9 cellular contexts compared by ENCODE assay signal in genomic region chr21:26167593-26167992, GRCh38. TPM values are rescaled to one million over a fixed set of nuclear protein-coding genes. Genes with fewer than 3 reads are reported as not detected.
DNase-seq lines count a peak whose midpoint lies in the region; ATAC-seq, FAIRE-seq and TF ChIP-seq lines count a peak whose summit lies in the region.
"Had no signal": no experiment of that assay in that cellular context is flagged by ENCODE, and none has a peak within 500 bp of the region (broad histone marks: within the 10 kb centered on the region; RNA-seq: fewer than 3 reads in every experiment).

No MANE protein-coding gene starts in this region.

- H3K56ac ChIP-seq in IMR-90 (ENCODE audit: extremely low read depth, insufficient read depth, low read length), result no peak overlapping the region; the same call in 1 of the 2 replicates

- H3K4me3 ChIP-seq in IMR-90 (ENCODE audit: insufficient read depth, low read depth, low read length), result no peak overlapping the region
- peak overlapping the region; percentile 39; the same call in 1 of the 2 replicates for H3K4me3 ChIP-seq in GM12878
- H3K4me3 ChIP-seq in left lung, result peak overlapping the region in 1 of 2 donors; percentile 90
- peak overlapping the region in 2 of 8 donors; percentile 95 to 98 for H3K4me3 ChIP-seq in spleen

- 0 out of 2 replicates have a peak overlapping the region, but pooled peaks have one; percentile 27 for H2AK5ac ChIP-seq in IMR-90 (ENCODE audit: low read depth, low read length)

- H2AFZ ChIP-seq in IMR-90 (replicated peaks; ENCODE audit: low read length, poor library complexity), result no peak overlapping the region
- no peak overlapping the region for H2AFZ ChIP-seq in GM12878 (ENCODE audit: control insufficient read depth, low read depth, low read length)

- H3K27ac ChIP-seq in IMR-90 (ENCODE audit: insufficient read depth, low read length) (no peak overlapping the region), GM12878 (ENCODE audit: control insufficient read depth, insufficient read depth) (no peak overlapping the region), left lung (peak overlapping the region; percentile 85 to 92), spleen (peak overlapping the region in 6 of 8 donors; percentile 81 to 89 (median 86))

- no peak overlapping the region; the same call in 1 of the 2 replicates for H4K5ac ChIP-seq in IMR-90 (ENCODE audit: low read depth, low read length)

- TF ChIP-seq POLR2A in IMR-90 (IDR thresholded peaks at IDR 0.05; ENCODE audit: low read depth, low read length) (no peak), GM12878 (IDR thresholded peaks at IDR 0.05; ENCODE audit: low read depth, low read length) (no peak), spleen (IDR thresholded peaks at IDR 0.05) (no peak), erythroblast (IDR thresholded peaks at IDR 0.05; ENCODE audit: low read length) (no peak)

- H3K14ac ChIP-seq in IMR-90 (replicated peaks; ENCODE audit: low read depth, low read length), result peak overlapping the region; percentile 37

- TF ChIP-seq EP300 in GM12878 (IDR thresholded peaks at IDR 0.05; ENCODE audit: borderline replicate concordance in 1 of 2, control insufficient read depth in 1 of 2, low read depth in 2 of 2, low read length in 2 of 2), result no peak

- H4K91ac ChIP-seq in IMR-90 (ENCODE audit: insufficient read depth, low read depth, low read length), result peak overlapping the region; percentile 43; the same call in 1 of the 2 replicates

- H3K9me3 ChIP-seq in IMR-90 (ENCODE audit: control insufficient read depth, insufficient read depth, low read length), result no peaks in the 10 kb centered on the region
- no peaks in the 10 kb centered on the region for H3K9me3 ChIP-seq in GM12878 (replicated peaks; ENCODE audit: control insufficient read depth, insufficient read depth, low read length)
- no peaks in the 10 kb centered on the region for H3K9me3 ChIP-seq in left lung
- no peaks in the 10 kb centered on the region for H3K9me3 ChIP-seq in spleen

- H3K79me2 ChIP-seq in GM12878 (ENCODE audit: control insufficient read depth, insufficient read depth, low read length), result peaks cover 39% of the 10 kb centered on the region

- whole genome bisulfite sequencing in IMR-90 (ENCODE audit: extremely low coverage in 2 of 2, insufficient read length in 1 of 2), 2 experiments, result 64% methylated on average over 5 of the region's 9 CpGs; no CpG with 5 or more reads in 1 of the 2 experiments
- whole genome bisulfite sequencing in GM12878 (ENCODE audit: insufficient coverage, insufficient replicate concordance, low lambda C conversion rate, missing lambda C conversion rate), result 31% methylated on average over 9 of the region's 9 CpGs
- WGBS in spleen, 5 donors, result 68 to 82% (median 76%) methylated on average over 9 of the region's 9 CpGs

- peaks cover 10% of the 10 kb centered on the region for H3K4me1 ChIP-seq in IMR-90 (ENCODE audit: control insufficient read depth, insufficient read depth, low read length)
- no peaks in the 10 kb centered on the region for H3K4me1 ChIP-seq in GM12878 (ENCODE audit: control insufficient read depth, insufficient read depth, low read length)
- peaks cover 12 to 59% of the 10 kb centered on the region in 2 donors for H3K4me1 ChIP-seq in left lung
- H3K4me1 ChIP-seq in spleen, result peaks cover 0 to 62% (median 42%) of the 10 kb centered on the region in 6 donors

- no peak overlapping the region for H3K18ac ChIP-seq in IMR-90 (ENCODE audit: low read depth, low read length)

- H3K9ac ChIP-seq in IMR-90 (ENCODE audit: low read depth, low read length) (0 out of 2 replicates have a peak overlapping the region, but pooled peaks have one; percentile 13), GM12878 (ENCODE audit: control insufficient read depth, insufficient read depth, low read length) (no peak overlapping the region)

- H4K20me1 ChIP-seq in IMR-90 (ENCODE audit: insufficient read depth, low read length) (peaks cover 24% of the 10 kb centered on the region), GM12878 (ENCODE audit: control insufficient read depth, insufficient read depth) (no peaks in the 10 kb centered on the region)

- SMC1A ChIA-PET in GM12878 (lab: Charles Lee; ENCODE audit: uncharacterized antibody, unreplicated experiment), result interaction anchor here (0.6 to 1.4 kb wide), 7 partner anchors 8 to 560 kb away, joined by 3 to 6 read pairs (median 3); no protein-coding TSS in a partner anchor

- TF ChIP-seq CTCF in IMR-90 (conservative IDR thresholded peaks at IDR 0.05; ENCODE audit: low read depth, low read length) (no peak), GM12878 (IDR thresholded peaks at IDR 0.05 in 2 of 3, conservative IDR thresholded peaks at IDR 0.05 in 1 of 3; ENCODE audit: control insufficient read depth in 2 of 3, extremely low read depth in 1 of 3, insufficient read depth in 1 of 3, low read depth in 3 of 3, low read length in 3 of 3) (no peak), left lung (IDR thresholded peaks at IDR 0.05) (no peak), spleen (IDR thresholded peaks at IDR 0.05 in 8 of 11, conservative IDR thresholded peaks at IDR 0.05 in 3 of 11) (no peak)

- intact Hi-C loops in IMR-90 (cut with micrococcal nuclease) (loop anchor here (5.0 kb wide), 3 partner anchors 430 to 560 kb away; partner anchors contain the start of gene MRPL39), GM12878 (cut with micrococcal nuclease; ENCODE audit: unreplicated experiment) (loop anchor here (5.0 to 10.0 kb wide), 3 partner anchors 270 to 563 kb away; partner anchors contain the start of genes ATP5PF, GABPA and MRPL39), left lung (cut with DNase I) (loop anchor here in 1 of 2 donors (5.0 kb wide), 1 partner anchor 275 kb away; no protein-coding TSS in a partner anchor), spleen (cut with DNase I; ENCODE audit: low total_unique reads) (loop anchor here (5.0 kb wide), 1 partner anchor 270 kb away; no protein-coding TSS in a partner anchor)

- DNase-seq in IMR-90 (no peak), GM12878 (ENCODE audit: low read depth, low spot score) (no peak), left lung (no peak), spleen (no peak), erythroblast (lab: John Stamatoyannopoulos, UW) (no peak), SW 1271 (lab: John Stamatoyannopoulos, UW) (no peak)
- no peak for DNase-seq in activated naive CD4-positive, alpha-beta T cell treated with Interleukin-2 at 50 U/mL for 16 hours
- DNase-seq: activated CD8-positive, alpha-beta T cell treated with anti-CD3 and anti-CD28 coated beads for 36 hours had no signal

- POLR2A ChIA-PET in IMR-90 (lab: Charles Lee; ENCODE audit: unreplicated experiment) (no interaction called here), GM12878 (lab: Charles Lee) (no interaction called here)

- ATAC-seq in IMR-90 (ENCODE audit: low read depth) (no peak), GM12878 (no peak), left lung (no peak)
- ATAC-seq: activated CD8-positive, alpha-beta T cell treated with anti-CD3 and anti-CD28 coated beads for 36 hours had no signal

- no peaks in the 10 kb centered on the region for H3K36me3 ChIP-seq in IMR-90 (ENCODE audit: control insufficient read depth, insufficient read depth, low read length)
- H3K36me3 ChIP-seq in GM12878 (ENCODE audit: control insufficient read depth in 2 of 2, insufficient read depth in 2 of 2, low read length in 1 of 2), result no peaks in the 10 kb centered on the region
- H3K36me3 ChIP-seq in left lung, result no peaks in the 10 kb centered on the region
- H3K36me3 ChIP-seq in spleen, result no peaks in the 10 kb centered on the region

- H3K9me1 ChIP-seq in IMR-90 (ENCODE audit: insufficient read depth, low read length), result peaks cover 6% of the 10 kb centered on the region

- peak overlapping the region; percentile 28; the same call in 1 of the 2 replicates for H3K4me2 ChIP-seq in IMR-90 (ENCODE audit: low read depth, low read length)
- H3K4me2 ChIP-seq in GM12878 (ENCODE audit: control insufficient read depth, insufficient read depth), result peak overlapping the region; percentile 47; the same call in 1 of the 2 replicates

- TF ChIP-seq RAD21 in IMR-90 (IDR thresholded peaks at IDR 0.05; ENCODE audit: low read length) (no peak), GM12878 (IDR thresholded peaks at IDR 0.05; ENCODE audit: insufficient read depth, low read depth, low read length) (no peak)

- CTCF ChIA-PET in IMR-90 (lab: Yijun Ruan, JAX) (interaction anchor here (0.5 to 1.6 kb wide), 2 partner anchors 133 to 544 kb away, joined by 3 to 5 read pairs; no protein-coding TSS in a partner anchor), GM12878 (lab: Yijun Ruan, JAX) (interaction anchor here (1.0 to 1.2 kb wide), 4 partner anchors 11 to 285 kb away, joined by 3 read pairs; no protein-coding TSS in a partner anchor)

- peak overlapping the region; percentile 14; the same call in 1 of the 2 replicates for H2BK120ac ChIP-seq in IMR-90 (ENCODE audit: low read depth, low read length)

- dilution Hi-C loops in IMR-90 (cut with HindIII; ENCODE audit: low sequenced_read_pairs, unreplicated experiment), result no loop called here

- H4K8ac ChIP-seq in IMR-90 (ENCODE audit: low read depth in 2 of 2, low read length in 2 of 2), result no peak overlapping the region; a peak in 1 of 4 replicates

- BruUV-seq in IMR-90 (replicated peaks; lab: Mats Ljungman, UMichigan) (no TSS peak), GM12878 (replicated peaks; lab: Mats Ljungman, UMichigan) (no TSS peak)

- RAD21 ChIA-PET in GM12878 (lab: Charles Lee; ENCODE audit: unreplicated experiment), result interaction anchor here (1.3 to 1.4 kb wide), 2 partner anchors 10 to 12 kb away, joined by 3 to 4 read pairs; no protein-coding TSS in a partner anchor

- no peak overlapping the region for H3K4ac ChIP-seq in IMR-90 (ENCODE audit: low read depth, low read length)

- H2BK5ac ChIP-seq in IMR-90 (ENCODE audit: low read depth, low read length, poor library complexity, severe bottlenecking), result no peak overlapping the region

- no peak for FAIRE-seq in GM12878 (lab: Jason Lieb, UNC)
- FAIRE-seq: bronchial epithelial cell had no signal

- no peak overlapping the region for H2AK9ac ChIP-seq in IMR-90 (replicated peaks; ENCODE audit: low read depth, low read length, poor library complexity)

- H3K27me3 ChIP-seq in IMR-90 (ENCODE audit: control insufficient read depth, insufficient read depth, low read length) (no peaks in the 10 kb centered on the region), GM12878 (replicated peaks in 1 of 2; ENCODE audit: control insufficient read depth in 2 of 2, insufficient read depth in 2 of 2, low read length in 1 of 2) (no peaks in the 10 kb centered on the region), left lung (no peaks in the 10 kb centered on the region), spleen (replicated peaks in 1 of 7) (peaks cover 0 to 22% (median 0%) of the 10 kb centered on the region in 7 donors)

- H2BK20ac ChIP-seq in IMR-90 (ENCODE audit: low read depth, low read length), result no peak overlapping the region

- 0 out of 2 replicates have a peak overlapping the region, but pooled peaks have one; percentile 29 for H3K23ac ChIP-seq in IMR-90 (ENCODE audit: low read depth, low read length)

- in situ Hi-C loops in IMR-90 (cut with MboI; ENCODE audit: low sequenced_read_pairs), result loop anchor here (5.0 kb wide), 1 partner anchor 280 kb away; no protein-coding TSS in a partner anchor
- in situ Hi-C loops in GM12878 (cut with MboI), result loop anchor here (10.0 kb wide), 1 partner anchor 563 kb away; the partner anchor contains the start of gene MRPL39

- H2BK15ac ChIP-seq in IMR-90 (ENCODE audit: low read depth, low read length), result no peak overlapping the region

- peaks cover 6 to 46% of the 10 kb centered on the region in 2 experiments; a peak in 2 of 4 replicates for H3K79me1 ChIP-seq in IMR-90 (ENCODE audit: low read depth in 1 of 2, low read length in 2 of 2)

RNA-seq across cellular contexts. Expression of gene APP, which starts 3.0 kb away (rescaled TPM):
- total RNA-seq in IMR-90 (2012; rRNA removed) (191 and 196 TPM in 2 replicates), GM12878 (2014; rRNA removed) (59.3 and 61.3 TPM in 2 replicates), GM12878 (2014; rRNA removed; fragmentation: Illumina TruSeq; extraction: Trizol) (48.8 and 50.7 TPM in 2 replicates), GM12878 (2021) (89.1 and 94.9 TPM in 2 replicates), left lung (100 to 1,000 TPM; 373 to 521 TPM), spleen (100 to 1,000 TPM; 202 to 398 (median 328) TPM)
- polyA plus RNA-seq in IMR-90 (2012; rRNA removed) (503 and 530 TPM in 2 replicates), GM12878 (2011; rRNA removed) (48.2 and 62.2 TPM in 2 replicates), GM12878 (2014; fragmentation: Illumina TruSeq; extraction: Trizol) (88.2 and 90.9 TPM in 2 replicates), GM12878 (2014; fragmentation: Nextera tagmentation; extraction: Ambion mirVana) (10 to 100 TPM in 1 of 2 experiments, 1 to 10 TPM in 1; 8.8 to 15.4 TPM), GM12878 (2014; rRNA removed) (53.2 and 58.8 TPM in 2 replicates), GM12878 (2016; fragmentation: Nextera tagmentation; extraction: Ambion mirVana) (10 to 100 TPM; 13.3 to 15.2 TPM), spleen (10 to 100 TPM; 25.3 to 46.5 (median 43.1) TPM)
- polyA plus RNA-seq in IMR-90 (2012; cell fraction: cytosol; rRNA removed), result 488 and 558 TPM in 2 replicates
- 167 and 391 TPM in 2 replicates for polyA plus RNA-seq in IMR-90 (2012; cell fraction: nucleus; rRNA removed; ENCODE audit: low replicate concordance)
- 98.9 and 115 TPM in 2 replicates for total RNA-seq in GM12878 (2013; cell fraction: nucleolus; rRNA removed)
- polyA plus RNA-seq in GM12878 (2011; ENCODE audit: low read depth), result 41.9 TPM
- polyA plus RNA-seq in GM12878 (2011; cell fraction: cytosol; rRNA removed), result 47.1 and 54.7 TPM in 2 replicates
- polyA plus RNA-seq in GM12878 (2011; cell fraction: nucleus; rRNA removed), result 44.0 and 49.0 TPM in 2 replicates
- 64.6 and 66.5 TPM in 2 replicates for polyA plus RNA-seq in GM12878 (2012)
- 88.4 and 109 TPM in 2 replicates for polyA minus RNA-seq in GM12878 (2011; rRNA and poly(A)+ RNA removed)
- 21.0 and 29.1 TPM in 2 replicates for polyA minus RNA-seq in GM12878 (2011; cell fraction: cytosol; rRNA and poly(A)+ RNA removed)
- polyA minus RNA-seq in GM12878 (2011; cell fraction: nucleus; rRNA and poly(A)+ RNA removed), result 44.5 and 76.0 TPM in 2 replicates

Comparison
In these comparisons a context has a peak if more than half of its experiments do, and no peak if none do; other contexts are left out.
1. H3K27ac ChIP-seq: peak in left lung (2 of 2) and spleen (6 of 8); none in IMR-90 (single experiment) and GM12878 (single experiment).